ENCODE assay signal across 20 cellular contexts in the genomic region with DNA sequence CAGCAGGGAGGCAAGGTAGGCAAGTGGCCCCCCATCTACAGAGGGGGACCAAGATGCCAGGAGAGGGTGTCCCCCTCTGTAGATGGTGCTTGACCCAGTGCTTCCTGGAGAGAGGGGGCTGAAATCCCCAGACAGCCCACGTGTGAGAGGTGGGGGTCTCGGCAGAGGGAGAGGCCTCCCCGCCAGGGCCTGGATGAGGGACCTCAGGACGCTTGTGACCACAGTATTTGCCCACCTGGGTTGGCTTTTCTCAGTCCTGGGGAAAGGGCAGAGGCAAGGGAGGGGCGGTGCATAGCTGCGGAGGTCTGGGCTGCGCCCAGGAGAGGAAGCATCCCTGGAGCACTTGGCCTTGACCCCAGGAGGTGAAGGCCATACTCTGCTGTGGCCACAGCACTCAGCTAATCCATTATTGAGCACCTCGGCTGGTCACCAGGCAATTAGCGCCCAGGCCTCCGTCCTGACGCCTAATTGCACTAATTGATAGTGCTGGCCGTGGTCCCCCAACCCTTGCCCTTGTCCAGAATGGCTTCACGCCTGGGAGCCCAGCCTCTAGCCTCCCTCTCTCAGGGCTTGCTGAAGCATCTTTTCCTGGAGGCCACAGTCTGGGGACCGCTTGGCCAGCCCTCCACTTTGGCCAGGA. TPM values are rescaled to one million over a fixed set of nuclear protein-coding genes. Genes with fewer than 3 reads are reported as not detected.
A peak's percentile ranks its signal among the peaks of the same experiment; 100 is the strongest.
DNase-seq lines count a peak whose midpoint lies in the region; ATAC-seq, FAIRE-seq and TF ChIP-seq lines count a peak whose summit lies in the region.
"Had no signal": no experiment of that assay in that cellular context is flagged by ENCODE, and none has a peak within 500 bp of the region (broad histone marks: within the 10 kb centered on the region; RNA-seq: fewer than 3 reads in every experiment).

No MANE protein-coding gene starts in this region.

- H3K4me3 Mint-ChIP-seq in glutamatergic neuron (ENCODE audit: unreplicated experiment) = no peak overlapping the region
- H3K4me3 Mint-ChIP-seq: CD8-positive, alpha-beta memory T cell had no signal

- no peaks in the 10 kb centered on the region for H3K9me3 ChIP-seq in RWPE2 (ENCODE audit: severe bottlenecking)
- H3K9me3 ChIP-seq in sigmoid colon = peaks cover 0 to 6% (median 0%) of the 10 kb centered on the region in 4 donors
- H3K9me3 ChIP-seq: MG63 had no signal

- H3K27ac ChIP-seq in RWPE2 (ENCODE audit: poor library complexity, severe bottlenecking) (no peak overlapping the region), sigmoid colon (no peak overlapping the region)
- H3K27ac ChIP-seq: PC-9 had no signal

- peaks cover 4% of the 10 kb centered on the region for H3K27me3 Mint-ChIP-seq in glutamatergic neuron (ENCODE audit: unreplicated experiment)
- H3K27me3 Mint-ChIP-seq: CD8-positive, alpha-beta memory T cell had no signal

- FAIRE-seq in GM12891 (lab: Jason Lieb, UNC) = no peak

- 80 to 83% methylated on average over 14 of the region's 14 CpGs for WGBS in sigmoid colon, 2 donors

- in situ Hi-C loops in ACHN (cut with HindIII; ENCODE audit: low pct_ligation_motif_present, low pct_unique_long_range_greater_than_20kb, low sequenced_read_pairs) = no loop called here

- no peaks in the 10 kb centered on the region for H3K36me3 Mint-ChIP-seq in glutamatergic neuron (ENCODE audit: unreplicated experiment)
- H3K36me3 Mint-ChIP-seq: CD8-positive, alpha-beta memory T cell had no signal

- H3K27ac Mint-ChIP-seq in glutamatergic neuron (ENCODE audit: unreplicated experiment) = no peak overlapping the region
- H3K27ac Mint-ChIP-seq: CD8-positive, alpha-beta memory T cell had no signal

- H3K27me3 ChIP-seq in RWPE2 (ENCODE audit: insufficient read depth, poor library complexity, severe bottlenecking) (peaks cover 7% of the 10 kb centered on the region), sigmoid colon (peaks cover 0 to 30% (median 4%) of the 10 kb centered on the region in 3 donors)
- H3K27me3 ChIP-seq: MG63 had no signal

- no peak overlapping the region for H3K4me3 ChIP-seq in RWPE2 (ENCODE audit: severe bottlenecking)
- no peak overlapping the region for H3K4me3 ChIP-seq in sigmoid colon
- H3K4me3 ChIP-seq: MG63, PC-9 had no signal

- no peak for TF ChIP-seq EP300 in sigmoid colon (IDR thresholded peaks at IDR 0.05)

- no peaks in the 10 kb centered on the region for H3K36me3 ChIP-seq in RWPE2 (ENCODE audit: low read depth)
- H3K36me3 ChIP-seq in sigmoid colon = no peaks in the 10 kb centered on the region
- H3K36me3 ChIP-seq: MG63 had no signal

- no peak for ATAC-seq in RWPE2 (ENCODE audit: low read depth)
- ATAC-seq in HG02852 (IDR thresholded peaks at IDR 0.05; ENCODE audit: unreplicated experiment) = no peak
- no peak for ATAC-seq in HG03354 (IDR thresholded peaks at IDR 0.05; ENCODE audit: poor library complexity, severe bottlenecking, unreplicated experiment)

- no peak for TF ChIP-seq POLR2A in sigmoid colon (IDR thresholded peaks at IDR 0.05)
- no peak for TF ChIP-seq POLR2A in GM12891 (IDR thresholded peaks at IDR 0.05; ENCODE audit: low read depth, low read length)

- H3K4me1 ChIP-seq in RWPE2 (ENCODE audit: insufficient read depth, poor library complexity, severe bottlenecking) (no peaks in the 10 kb centered on the region), sigmoid colon (no peaks in the 10 kb centered on the region)

- peaks cover 8% of the 10 kb centered on the region for H3K9me3 Mint-ChIP-seq in glutamatergic neuron (ENCODE audit: unreplicated experiment)

- peaks cover 2% of the 10 kb centered on the region for H3K4me1 Mint-ChIP-seq in glutamatergic neuron (ENCODE audit: low read depth, unreplicated experiment)
- H3K4me1 Mint-ChIP-seq: CD8-positive, alpha-beta memory T cell had no signal

- intact Hi-C loops in sigmoid colon (cut with DNase I) = no loop called here

- no peak for TF ChIP-seq CTCF in RWPE2 (IDR thresholded peaks at IDR 0.05; ENCODE audit: poor library complexity, severe bottlenecking)
- peak; percentile 3 for TF ChIP-seq CTCF in glutamatergic neuron (IDR thresholded peaks at IDR 0.05; ENCODE audit: partially characterized antibody, unreplicated experiment)
- TF ChIP-seq CTCF in sigmoid colon (IDR thresholded peaks at IDR 0.05) = no peak

- DNase-seq in D341Med (ENCODE audit: low spot score) (peak; percentile 9), RWPE2 (ENCODE audit: low spot score) (peak; percentile 34), glutamatergic neuron (no peak), sigmoid colon (peak; percentile 43), GM12891 (ENCODE audit: insufficient read length, low spot score) (no peak), ACHN (no peak)
- DNase-seq: GF-D8, GOT3, MG63, NCI-H1092 treated with DMSO at 0.1 percent for 48 hours, NCI-H1694 treated with DMSO at 0.1 percent for 48 hours, NCI-H446, NCI-H748 treated with DMSO at 0.1 percent for 48 hours, PC-9, SHP77 had no signal

TF ChIP-seq in GM12891, 5 proteins besides CTCF, POLR2A, EP300 and RAD21:
- no peak for TF ChIP-seq POLR2AphosphoS5 (IDR thresholded peaks at IDR 0.05; ENCODE audit: low read depth, low read length)
- TF ChIP-seq TAF1 (IDR thresholded peaks at IDR 0.05; ENCODE audit: low read depth, low read length) = no peak
- TF ChIP-seq POU2F2 (IDR thresholded peaks at IDR 0.05; ENCODE audit: low read depth, low read length) = no peak
- no peak for TF ChIP-seq PAX5 (IDR thresholded peaks at IDR 0.05; ENCODE audit: insufficient read depth, low read length, severe bottlenecking)
- no peak for TF ChIP-seq SPI1 (IDR thresholded peaks at IDR 0.05; ENCODE audit: low read depth, low read length)

RNA-seq across cellular contexts. Expression of a gene that starts 30.7 kb away (rescaled TPM):
- total RNA-seq in glutamatergic neuron (ENCODE audit: unreplicated experiment) (1.7 TPM), sigmoid colon (1 to 10 TPM in 2 of 4 donors, not detected in 2; 1.1 to 1.7 TPM)
- not detected for polyA plus RNA-seq in sigmoid colon
- polyA plus RNA-seq in GM12891 (2012; ENCODE audit: low read depth, missing spikeins) = not detected
- total RNA-seq: CD8-positive, alpha-beta memory T cell; PC-9 had no signal
- polyA plus RNA-seq: AG04450; BJ; CD8-positive, alpha-beta memory T cell had no signal

Comparison
In these comparisons a context has a peak if more than half of its experiments do, and no peak if none do; other contexts are left out.
1. DNase-seq: peak in D341Med (single experiment), RWPE2 (single experiment) and sigmoid colon (single experiment); none in glutamatergic neuron (single experiment), GM12891 (single experiment) and ACHN (single experiment).